Comparison of ENCODE assay signal across 10 cellular contexts in genomic region chr4:145773581-145774234, GRCh38.
DNase-seq lines count a peak whose midpoint lies in the region; ATAC-seq lines count a peak whose summit lies in the region.
"Had no signal": no experiment of that assay in that cellular context is flagged by ENCODE, and none has a peak within 500 bp of the region (broad histone marks: within the 10 kb centered on the region; RNA-seq: fewer than 3 reads in every experiment).

No MANE protein-coding gene starts in this region.

- no peaks in the 10 kb centered on the region for H3K4me1 Mint-ChIP-seq in stimulated activated naive B cell treated with anti-CD40 and anti-IgM and Interleukin-4, amounts not matched to agents 10 μg/mL and 1 μg/mL and 100 μg/mL, for 72 hours
- H3K4me1 Mint-ChIP-seq: activated naive CD4-positive, alpha-beta T cell treated with anti-CD3 and anti-CD28 coated beads, Interleukin-2, amount 10 ng/mL, durations not matched to agents 7 days and 5 days; neural crest cell had no signal

- peaks cover 23 to 40% of the 10 kb centered on the region in 2 donors for H3K36me3 Mint-ChIP-seq in stimulated activated naive B cell treated with anti-CD40 and anti-IgM and Interleukin-4, amounts not matched to agents 10 μg/mL and 1 μg/mL and 100 μg/mL, for 72 hours

- no peaks in the 10 kb centered on the region for H3K27me3 ChIP-seq in trophoblast cell (ENCODE audit: insufficient read depth, low read length)

- no peak overlapping the region for H3K4ac ChIP-seq in trophoblast cell (ENCODE audit: low read depth, low read length)

- ATAC-seq in GM18873 (IDR thresholded peaks at IDR 0.05; ENCODE audit: low FRiP score, unreplicated experiment) (peak; percentile 94), GM21723 (IDR thresholded peaks at IDR 0.05; ENCODE audit: unreplicated experiment) (peak; percentile 89), HG03442 (IDR thresholded peaks at IDR 0.05; ENCODE audit: unreplicated experiment) (peak; percentile 95)
- ATAC-seq in stimulated activated naive B cell treated with anti-CD40 and anti-IgM and Interleukin-4, amounts not matched to agents 10 μg/mL and 1 μg/mL and 100 μg/mL, for 72 hours (replicated peaks): no peak

- H3K14ac ChIP-seq in trophoblast cell (ENCODE audit: low read length): no peak overlapping the region

- no peak overlapping the region for H2BK120ac ChIP-seq in trophoblast cell (ENCODE audit: insufficient read depth, low read length, poor library complexity)

- H3K4me1 ChIP-seq in trophoblast cell (ENCODE audit: control insufficient read depth in 1 of 2, insufficient read depth in 2 of 2, low read length in 2 of 2): peaks cover 0 to 1% of the 10 kb centered on the region in 2 experiments

- H3K27ac Mint-ChIP-seq in stimulated activated naive B cell treated with anti-CD40 and anti-IgM and Interleukin-4, amounts not matched to agents 10 μg/mL and 1 μg/mL and 100 μg/mL, for 72 hours: no peak overlapping the region
- H3K27ac Mint-ChIP-seq: activated naive CD4-positive, alpha-beta T cell treated with anti-CD3 and anti-CD28 coated beads, Interleukin-2, amount 10 ng/mL, durations not matched to agents 7 days and 5 days had no signal

- no peak overlapping the region for H3K23ac ChIP-seq in trophoblast cell (ENCODE audit: low read length)

- H2BK5ac ChIP-seq in trophoblast cell (ENCODE audit: low read depth, low read length, poor library complexity): no peak overlapping the region

- no peak overlapping the region for H2BK12ac ChIP-seq in trophoblast cell (ENCODE audit: low read length)

- no peak overlapping the region for H3K4me2 ChIP-seq in trophoblast cell (ENCODE audit: low read length)

- no peak overlapping the region for H3K4me3 ChIP-seq in trophoblast cell (ENCODE audit: low read depth, low read length)

- peaks cover 3% of the 10 kb centered on the region for H3K9me3 ChIP-seq in trophoblast cell (ENCODE audit: insufficient read depth, low read depth, low read length)

- DNase-seq in mucosa of gallbladder (ENCODE audit: low spot score) (peak; percentile 50), NOMO-1 treated with dmso at 0.1 percent for 144 hours (lab: John Stamatoyannopoulos, UW; ENCODE audit: unreplicated experiment) (no peak), trophoblast cell (no peak), OCI-M2 (lab: John Stamatoyannopoulos, UW; ENCODE audit: unreplicated experiment) (no peak)
- no peak for DNase-seq in stimulated activated naive B cell treated with anti-CD40 and anti-IgM and Interleukin-4, amounts not matched to agents 10 μg/mL and 1 μg/mL and 100 μg/mL, for 72 hours
- DNase-seq: activated naive CD4-positive, alpha-beta T cell treated with anti-CD3 and anti-CD28 coated beads, Interleukin-2, amount 10 ng/mL, durations not matched to agents 7 days and 5 days had no signal

- peaks cover 17 to 25% of the 10 kb centered on the region in 2 experiments for H3K36me3 ChIP-seq in trophoblast cell (ENCODE audit: control insufficient read depth in 1 of 2, insufficient read depth in 2 of 2, low read length in 2 of 2)

- no peak overlapping the region for H2AK5ac ChIP-seq in trophoblast cell (ENCODE audit: low read length)

- no peak overlapping the region for H3K4me3 Mint-ChIP-seq in stimulated activated naive B cell treated with anti-CD40 and anti-IgM and Interleukin-4, amounts not matched to agents 10 μg/mL and 1 μg/mL and 100 μg/mL, for 72 hours
- H3K4me3 Mint-ChIP-seq: activated naive CD4-positive, alpha-beta T cell treated with anti-CD3 and anti-CD28 coated beads, Interleukin-2, amount 10 ng/mL, durations not matched to agents 7 days and 5 days; neural crest cell had no signal

- H3K27me3 Mint-ChIP-seq in stimulated activated naive B cell treated with anti-CD40 and anti-IgM and Interleukin-4, amounts not matched to agents 10 μg/mL and 1 μg/mL and 100 μg/mL, for 72 hours: no peaks in the 10 kb centered on the region
- H3K27me3 Mint-ChIP-seq: activated naive CD4-positive, alpha-beta T cell treated with anti-CD3 and anti-CD28 coated beads, Interleukin-2, amount 10 ng/mL, durations not matched to agents 7 days and 5 days had no signal

- H3K79me2 ChIP-seq in trophoblast cell (ENCODE audit: control insufficient read depth, insufficient read depth, low read length, poor library complexity): no peaks in the 10 kb centered on the region

- H3K18ac ChIP-seq in trophoblast cell (ENCODE audit: low read length): no peak overlapping the region

- H3K79me1 ChIP-seq in trophoblast cell (ENCODE audit: low read length): no peaks in the 10 kb centered on the region

- no peak overlapping the region for H4K8ac ChIP-seq in trophoblast cell (ENCODE audit: low read depth, low read length)

- no peak overlapping the region for H3K9ac ChIP-seq in trophoblast cell (ENCODE audit: low read length)

- no peak overlapping the region for H4K91ac ChIP-seq in trophoblast cell (ENCODE audit: low read depth, low read length)

- H4K12ac ChIP-seq in trophoblast cell (ENCODE audit: low read depth, low read length): no peak overlapping the region

- H2AFZ ChIP-seq in trophoblast cell (ENCODE audit: insufficient read depth, low read length, poor library complexity): no peak overlapping the region

- no CpG with 5 or more reads among the region's 6 CpGs for WGBS in trophoblast cell (ENCODE audit: extremely low coverage, insufficient coverage, insufficient read length)

- H3K9me3 Mint-ChIP-seq in stimulated activated naive B cell treated with anti-CD40 and anti-IgM and Interleukin-4, amounts not matched to agents 10 μg/mL and 1 μg/mL and 100 μg/mL, for 72 hours: no peaks in the 10 kb centered on the region
- H3K9me3 Mint-ChIP-seq: activated naive CD4-positive, alpha-beta T cell treated with anti-CD3 and anti-CD28 coated beads, Interleukin-2, amount 10 ng/mL, durations not matched to agents 7 days and 5 days; neural crest cell had no signal

- H3K27ac ChIP-seq in trophoblast cell (ENCODE audit: low read depth, low read length): no peak overlapping the region

Comparison
In these comparisons a context has a peak if more than half of its experiments do, and no peak if none do; other contexts are left out.
1. ATAC-seq: peak in GM18873 (single experiment), GM21723 (single experiment) and HG03442 (single experiment); none in stimulated activated naive B cell treated with anti-CD40 and anti-IgM and Interleukin-4, amounts not matched to agents 10 μg/mL and 1 μg/mL and 100 μg/mL, for 72 hours (0 of 2).